In genomic region chr11:6681949-6682348, GRCh38 we compare ENCODE assay signal across 8 cellular contexts. TPM values are rescaled to one million over a fixed set of nuclear protein-coding genes. Genes with fewer than 3 reads are reported as not detected.
DNase-seq lines count a peak whose midpoint lies in the region; ATAC-seq and TF ChIP-seq lines count a peak whose summit lies in the region.

No MANE protein-coding gene starts in this region.

- H3K9me3 Mint-ChIP-seq in H9 (peaks cover 0 to 4% of the 10 kb centered on the region in 2 experiments; a peak in 1 of 5 replicates), memory B cell (no peaks in the 10 kb centered on the region)

- no peak for ATAC-seq in memory B cell (ENCODE audit: low read depth)

- no peaks in the 10 kb centered on the region for H3K9me3 ChIP-seq in H9 (ENCODE audit: control insufficient read depth, low read depth, low read length)

- H2BK15ac ChIP-seq in H9 (ENCODE audit: low read depth, low read length) = no peak overlapping the region

- no peak overlapping the region for H3K4ac ChIP-seq in H9 (ENCODE audit: low read depth, low read length)

- H3K79me2 ChIP-seq in H9 (ENCODE audit: insufficient read depth, low read length) = peaks cover 8% of the 10 kb centered on the region; the same call in 1 of the 2 replicates

- WGBS in H9 (ENCODE audit: extremely low coverage, insufficient read length, low lambda C conversion rate) = no CpG with 5 or more reads among the region's 5 CpGs

- H3T11ph ChIP-seq in H9 (ENCODE audit: low read length) = no peak overlapping the region

- TF ChIP-seq CTCF in 22Rv1 (IDR thresholded peaks at IDR 0.05) (no peak), H9 (conservative IDR thresholded peaks at IDR 0.05) (no peak)

- H3K23ac ChIP-seq in H9 (ENCODE audit: insufficient read length, low read depth, low read length) = no peak overlapping the region

- H2BK120ac ChIP-seq in H9 (ENCODE audit: low read depth, low read length, poor library complexity, severe bottlenecking) = no peak overlapping the region

- H3K27ac Mint-ChIP-seq in H9 (peak overlapping the region in 1 of 3 experiments; percentile 99; a peak in 3 of 7 replicates), memory B cell (no peak overlapping the region)

- H3K27me3 Mint-ChIP-seq in H9 (ENCODE audit: low read depth) (no peaks in the 10 kb centered on the region; the same call in 1 of the 2 replicates), memory B cell (no peaks in the 10 kb centered on the region)

- H3K27ac ChIP-seq in 22Rv1 (peak overlapping the region; percentile 75; the same call in 1 of the 2 replicates), H9 (ENCODE audit: insufficient read length, low read depth, low read length) (no peak overlapping the region)

- H3K23me2 ChIP-seq in H9 (ENCODE audit: insufficient read length, low read depth, low read length, poor library complexity, severe bottlenecking) = peaks cover 7% of the 10 kb centered on the region

- DNase-seq in H9 (no peak), amniotic epithelial cell (ENCODE audit: low read depth) (peak; percentile 45), memory B cell (ENCODE audit: low spot score in 2 of 2) (no peak), putamen (ENCODE audit: low spot score) (no peak), COR-L47 (lab: John Stamatoyannopoulos, UW) (no peak), 8988T (no peak), cortex of kidney (lab: John Stamatoyannopoulos, UW) (no peak)

- H4K91ac ChIP-seq in H9 (ENCODE audit: insufficient read length, low read depth, low read length) = no peak overlapping the region

- H3K56ac ChIP-seq in H9 (ENCODE audit: insufficient read length, low read depth, low read length) = no peak overlapping the region

- no peaks in the 10 kb centered on the region for H4K20me1 ChIP-seq in H9 (ENCODE audit: control insufficient read depth, insufficient read depth, insufficient read length)

- H4K5ac ChIP-seq in H9 (ENCODE audit: insufficient read length, low read depth, low read length) = peak overlapping the region; percentile 47

- H3K9ac ChIP-seq in H9 (ENCODE audit: extremely low read depth, insufficient read length, low read length) = peak overlapping the region; percentile 89

- H2AK5ac ChIP-seq in H9 (ENCODE audit: insufficient read length, low read length) = no peak overlapping the region

- no peak overlapping the region for H3K18ac ChIP-seq in H9 (ENCODE audit: insufficient read length, low read depth, low read length)

- no peaks in the 10 kb centered on the region for H3K27me3 ChIP-seq in H9 (ENCODE audit: insufficient read depth, low read length)

- H3K14ac ChIP-seq in H9 (ENCODE audit: insufficient read depth, low read length) = no peak overlapping the region

- no peak overlapping the region for H2BK20ac ChIP-seq in H9 (ENCODE audit: low read depth, low read length, poor library complexity, severe bottlenecking)

- no peak overlapping the region for H2BK5ac ChIP-seq in H9 (ENCODE audit: insufficient read length, low read length)

- H3K36me3 Mint-ChIP-seq in H9 (ENCODE audit: insufficient read depth in 1 of 3, low read depth in 3 of 3) (peaks cover 13 to 39% (median 27%) of the 10 kb centered on the region in 3 experiments; a peak in 6 of 7 replicates), memory B cell (peaks cover 6% of the 10 kb centered on the region)

- H3K4me3 Mint-ChIP-seq in H9 (peak overlapping the region; percentile 99), memory B cell (peak overlapping the region; percentile 99)

- H2BK12ac ChIP-seq in H9 (ENCODE audit: insufficient read length, low read depth, low read length) = no peak overlapping the region

- H2AFZ ChIP-seq in H9 (ENCODE audit: low read length) = no peak overlapping the region

- H3K4me1 Mint-ChIP-seq in H9 (peaks cover 16 to 17% of the 10 kb centered on the region in 2 experiments), memory B cell (peaks cover 11% of the 10 kb centered on the region)

- no peak overlapping the region for H4K8ac ChIP-seq in H9 (replicated peaks; ENCODE audit: insufficient read length, low read depth, low read length)

- H3K4me1 ChIP-seq in H9 (ENCODE audit: insufficient read depth, low read length) = peaks cover 2% of the 10 kb centered on the region

- H3K4me2 ChIP-seq in H9 (ENCODE audit: insufficient read depth, insufficient read length, low read length) = peak overlapping the region; percentile 85

- peaks cover 3% of the 10 kb centered on the region for H3K79me1 ChIP-seq in H9 (ENCODE audit: insufficient read depth, low read depth, low read length, poor library complexity, severe bottlenecking)

RNA-seq across cellular contexts. Expression of gene MRPL17, which starts 1.2 kb away (rescaled TPM):
- total RNA-seq in H9 (2021) = 75.5 and 85.3 TPM in 2 replicates

RNA-seq across cellular contexts. Expression of gene DCHS1, which starts 26.3 kb away (rescaled TPM):
- 12.2 and 12.5 TPM in 2 replicates for total RNA-seq in H9 (2021)
